ENCODE assay signal across 8 cellular contexts in genomic region chr11:115869780-115870431, GRCh38.
A peak's percentile ranks its signal among the peaks of the same experiment; 100 is the strongest.
DNase-seq lines count a peak whose midpoint lies in the region; ATAC-seq and TF ChIP-seq lines count a peak whose summit lies in the region.

No MANE protein-coding gene starts in this region.

- no peak overlapping the region for H3K4me3 ChIP-seq in smooth muscle cell

- TF ChIP-seq CTCF in smooth muscle cell (IDR thresholded peaks at IDR 0.05; ENCODE audit: borderline replicate concordance, insufficient read depth, poor library complexity, severe bottlenecking) (peak; percentile 58), RWPE1 (conservative IDR thresholded peaks at IDR 0.05; ENCODE audit: low read depth) (no peak)

- H3K4me1 ChIP-seq in smooth muscle cell (ENCODE audit: low read depth) = peaks cover 6% of the 10 kb centered on the region

- ATAC-seq in GM18868 (IDR thresholded peaks at IDR 0.05; ENCODE audit: unreplicated experiment) = peak; percentile 81
- ATAC-seq in HG02981 (IDR thresholded peaks at IDR 0.05; ENCODE audit: unreplicated experiment) = peak; percentile 87

- H3K36me3 ChIP-seq in smooth muscle cell (ENCODE audit: low read depth) = no peaks in the 10 kb centered on the region

- CTCF ChIA-PET in RWPE1 (lab: Yijun Ruan, JAX) = no interaction called here

- 51% methylated on average over 5 of the region's 5 CpGs for WGBS in smooth muscle cell (ENCODE audit: low lambda C conversion rate)

- H4K20me1 ChIP-seq in smooth muscle cell (ENCODE audit: low read depth) = no peaks in the 10 kb centered on the region

- no peak overlapping the region for H3K9ac ChIP-seq in smooth muscle cell (ENCODE audit: low read depth)

- no peak overlapping the region for H3K4me2 ChIP-seq in smooth muscle cell

- H3K27ac ChIP-seq in smooth muscle cell (ENCODE audit: low read depth) (no peak overlapping the region), RWPE1 (no peak overlapping the region)

- H2AFZ ChIP-seq in smooth muscle cell (ENCODE audit: low read depth) = no peak overlapping the region

- no peaks in the 10 kb centered on the region for H3F3A ChIP-seq in smooth muscle cell (ENCODE audit: low read depth)

- peak; percentile 28 for DNase-seq in COLO829 (ENCODE audit: low spot score)
- peak; percentile 60 for DNase-seq in NCI-H510A (lab: John Stamatoyannopoulos, UW)
- DNase-seq in ecto neural progenitor cell (ENCODE audit: low spot score) = peak; percentile 71
- DNase-seq in smooth muscle cell (lab: John Stamatoyannopoulos, UW; ENCODE audit: unreplicated experiment) = no peak
- no peak for DNase-seq in occipital lobe (lab: John Stamatoyannopoulos, UW)
- no peak for DNase-seq in RWPE1 (ENCODE audit: low spot score)

- no peaks in the 10 kb centered on the region for H3K79me2 ChIP-seq in smooth muscle cell (ENCODE audit: low read depth)

- H3K27me3 ChIP-seq in smooth muscle cell (ENCODE audit: low read depth) = peaks cover 4% of the 10 kb centered on the region

- H3K9me3 ChIP-seq in smooth muscle cell (replicated peaks; ENCODE audit: low read depth) = no peaks in the 10 kb centered on the region

- POLR2A ChIA-PET in RWPE1 (lab: Yijun Ruan, JAX; ENCODE audit: low non-redundant PET) = no interaction called here

Comparison
In these comparisons a context has a peak if more than half of its experiments do, and no peak if none do; other contexts are left out.
1. DNase-seq: peak in COLO829 (single experiment), NCI-H510A (single experiment) and ecto neural progenitor cell (single experiment); none in smooth muscle cell (single experiment), occipital lobe (single experiment) and RWPE1 (single experiment).